Comparison of ENCODE assay signal across 23 cellular contexts in the genomic region with DNA sequence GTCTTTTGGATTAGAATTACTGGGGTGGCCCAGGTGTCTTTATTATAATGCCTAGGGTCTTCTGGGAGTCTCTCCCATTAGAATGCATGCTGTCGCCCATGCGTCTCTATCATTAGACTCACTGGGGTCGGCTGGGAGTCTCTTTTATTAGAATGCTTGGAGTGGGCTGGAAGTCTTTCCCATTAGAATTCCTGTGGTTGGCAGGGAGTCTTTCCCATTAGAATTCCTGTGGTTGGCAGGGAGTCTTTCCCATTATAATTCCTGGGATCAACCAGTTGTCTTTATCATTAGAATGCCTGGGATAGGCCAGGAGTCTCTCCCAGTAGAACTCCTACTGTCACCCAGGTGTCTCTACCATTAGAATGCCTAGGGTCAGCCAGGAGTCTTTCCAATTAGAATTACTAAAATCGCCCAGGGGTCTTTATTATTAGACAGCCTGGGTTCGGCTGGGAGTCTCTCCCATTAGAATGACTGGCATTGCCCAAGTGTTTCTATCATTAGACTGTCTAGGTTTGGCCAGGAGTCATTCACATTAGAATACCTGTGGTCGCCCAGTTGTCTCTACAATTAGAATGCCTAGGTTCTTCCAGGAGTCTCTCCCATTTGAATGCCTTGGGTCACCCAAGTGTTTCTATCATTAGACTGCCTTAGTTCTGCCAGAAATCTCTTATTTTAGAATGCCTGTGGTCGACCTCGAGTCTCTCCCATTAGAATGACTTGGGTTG.
"Had no signal": no experiment of that assay in that cellular context is flagged by ENCODE, and none has a peak within 500 bp of the region (broad histone marks: within the 10 kb centered on the region; RNA-seq: fewer than 3 reads in every experiment).

No MANE protein-coding gene starts in this region.

- H3K27ac Mint-ChIP-seq: activated CD4-positive, alpha-beta T cell treated with anti-CD3 and anti-CD28 coated beads for 36 hours; activated naive CD8-positive, alpha-beta T cell treated with anti-CD3 and anti-CD28 coated beads for 36 hours; activated T-helper 2 cell treated with anti-CD3 and anti-CD28 coated beads, Interferon-gamma antibody, Interleukin-2, Interleukin-4, amounts not matched to agents 10 μg/mL and 5 μg/mL and 100 μg/mL, durations not matched to agents 14 hours and 24 hours and 36 hours; nephron; stimulated activated effector memory CD8-positive, alpha-beta T cell treated with anti-CD3 and anti-CD28 coated beads, Interleukin-12 subunit alpha, Interleukin-12 subunit beta, amount 100 ng/mL, for 72 hours; stimulated activated naive CD8-positive, alpha-beta T cell treated with anti-CD3 and anti-CD28 coated beads, Interleukin-15, Interleukin-2, amounts not matched to agents 100 ng/mL and 50 ng/mL, for 24 hours had no signal

- H3K4me3 Mint-ChIP-seq: activated CD4-positive, alpha-beta T cell treated with anti-CD3 and anti-CD28 coated beads for 36 hours; activated naive CD8-positive, alpha-beta T cell treated with anti-CD3 and anti-CD28 coated beads for 36 hours; nephron; stimulated activated effector memory CD8-positive, alpha-beta T cell treated with anti-CD3 and anti-CD28 coated beads, Interleukin-12 subunit alpha, Interleukin-12 subunit beta, amount 100 ng/mL, for 72 hours; stimulated activated naive CD8-positive, alpha-beta T cell treated with anti-CD3 and anti-CD28 coated beads, Interleukin-15, Interleukin-2, amounts not matched to agents 100 ng/mL and 50 ng/mL, for 24 hours had no signal

- ATAC-seq: activated CD4-positive, alpha-beta T cell treated with anti-CD3 and anti-CD28 coated beads for 36 hours; body of pancreas; gastroesophageal sphincter; sciatic nerve; stimulated activated effector memory CD8-positive, alpha-beta T cell treated with anti-CD3 and anti-CD28 coated beads, Interleukin-12 subunit alpha, Interleukin-12 subunit beta, amount 100 ng/mL, for 72 hours had no signal

- H3K27me3 Mint-ChIP-seq: activated CD4-positive, alpha-beta T cell treated with anti-CD3 and anti-CD28 coated beads for 36 hours; activated naive CD8-positive, alpha-beta T cell treated with anti-CD3 and anti-CD28 coated beads for 36 hours; stimulated activated naive CD8-positive, alpha-beta T cell treated with anti-CD3 and anti-CD28 coated beads, Interleukin-15, Interleukin-2, amounts not matched to agents 100 ng/mL and 50 ng/mL, for 24 hours had no signal

- H3K4me1 Mint-ChIP-seq: activated CD4-positive, alpha-beta T cell treated with anti-CD3 and anti-CD28 coated beads for 36 hours; activated naive CD8-positive, alpha-beta T cell treated with anti-CD3 and anti-CD28 coated beads for 36 hours; nephron; stimulated activated effector memory CD8-positive, alpha-beta T cell treated with anti-CD3 and anti-CD28 coated beads, Interleukin-12 subunit alpha, Interleukin-12 subunit beta, amount 100 ng/mL, for 72 hours had no signal

- H3K4me3 ChIP-seq: adrenal gland, body of pancreas, gastroesophageal sphincter, thoracic aorta, vagina had no signal

- H3K36me3 Mint-ChIP-seq: activated naive CD8-positive, alpha-beta T cell treated with anti-CD3 and anti-CD28 coated beads for 36 hours; stimulated activated effector memory CD8-positive, alpha-beta T cell treated with anti-CD3 and anti-CD28 coated beads, Interleukin-12 subunit alpha, Interleukin-12 subunit beta, amount 100 ng/mL, for 72 hours had no signal

- DNase-seq: activated CD4-positive, alpha-beta T cell treated with anti-CD3 and anti-CD28 coated beads for 36 hours; activated CD4-positive, alpha-beta T cell treated with anti-CD3 and anti-CD28 coated beads, Interleukin-2, amount 50 U/mL, for 4 hours; activated CD4-positive, CD25-positive, alpha-beta regulatory T cell; activated naive CD4-positive, alpha-beta T cell; activated naive CD8-positive, alpha-beta T cell treated with anti-CD3 and anti-CD28 coated beads for 36 hours; activated T-cell treated with anti-CD3 and anti-CD28 coated beads, Interleukin-2, amount 50 U/mL, for 48 hours; aorta; body of pancreas; effector CD8-positive, alpha-beta T cell; head of caudate nucleus; hippocampal formation; kidney; small intestine; stimulated activated CD4-positive, alpha-beta T cell treated with anti-CD3 and anti-CD28 coated beads, Interleukin-4, amount 100 ng/mL, for 24 hours had no signal

- H3K27ac ChIP-seq: adrenal gland, body of pancreas, gastroesophageal sphincter, thoracic aorta, vagina had no signal
